1 cellular context compared by ENCODE assay signal in the genomic region with DNA sequence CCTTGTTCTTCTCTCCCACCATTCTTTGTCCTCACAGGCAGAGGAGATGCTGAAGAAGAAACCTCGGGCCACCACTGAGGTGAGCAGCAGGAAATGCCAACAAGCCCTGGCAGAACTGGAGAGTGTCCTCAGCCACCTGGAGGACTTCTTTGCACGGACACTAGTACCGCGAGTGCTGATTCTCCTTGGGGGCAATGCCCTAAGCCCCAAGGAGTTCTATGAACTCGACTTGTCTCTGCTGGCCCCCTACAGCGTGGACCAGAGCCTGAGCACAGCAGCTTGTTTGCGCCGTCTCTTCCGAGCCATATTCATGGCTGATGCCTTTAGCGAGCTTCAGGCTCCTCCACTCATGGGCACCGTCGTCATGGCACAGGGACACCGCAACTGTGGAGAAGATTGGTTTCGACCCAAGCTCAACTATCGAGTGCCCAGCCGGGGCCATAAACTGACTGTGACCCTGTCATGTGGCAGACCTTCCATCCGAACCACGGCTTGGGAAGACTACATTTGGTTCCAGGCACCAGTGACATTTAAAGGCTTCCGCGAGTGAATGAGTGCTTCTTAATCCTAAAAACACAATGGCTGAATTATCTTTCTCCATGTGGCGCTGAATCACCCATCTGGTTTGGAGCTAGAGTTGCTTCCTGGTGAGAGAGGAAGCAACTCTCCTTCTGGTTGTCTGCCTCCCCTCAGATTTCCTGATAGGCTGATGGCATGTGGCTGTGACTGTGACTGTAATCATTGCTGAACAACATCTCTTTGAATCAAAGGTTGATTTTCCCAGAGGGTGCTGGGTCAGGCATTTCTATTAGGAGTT.
A peak's percentile ranks its signal among the peaks of the same experiment; 100 is the strongest.
TF ChIP-seq lines count a peak whose summit lies in the region.

No MANE protein-coding gene starts in this region.

TF ChIP-seq in K562, 482 proteins besides CTCF, POLR2A, EP300 and RAD21 (continued from another document and continues in another):
- TF ChIP-seq, protein P1, sequence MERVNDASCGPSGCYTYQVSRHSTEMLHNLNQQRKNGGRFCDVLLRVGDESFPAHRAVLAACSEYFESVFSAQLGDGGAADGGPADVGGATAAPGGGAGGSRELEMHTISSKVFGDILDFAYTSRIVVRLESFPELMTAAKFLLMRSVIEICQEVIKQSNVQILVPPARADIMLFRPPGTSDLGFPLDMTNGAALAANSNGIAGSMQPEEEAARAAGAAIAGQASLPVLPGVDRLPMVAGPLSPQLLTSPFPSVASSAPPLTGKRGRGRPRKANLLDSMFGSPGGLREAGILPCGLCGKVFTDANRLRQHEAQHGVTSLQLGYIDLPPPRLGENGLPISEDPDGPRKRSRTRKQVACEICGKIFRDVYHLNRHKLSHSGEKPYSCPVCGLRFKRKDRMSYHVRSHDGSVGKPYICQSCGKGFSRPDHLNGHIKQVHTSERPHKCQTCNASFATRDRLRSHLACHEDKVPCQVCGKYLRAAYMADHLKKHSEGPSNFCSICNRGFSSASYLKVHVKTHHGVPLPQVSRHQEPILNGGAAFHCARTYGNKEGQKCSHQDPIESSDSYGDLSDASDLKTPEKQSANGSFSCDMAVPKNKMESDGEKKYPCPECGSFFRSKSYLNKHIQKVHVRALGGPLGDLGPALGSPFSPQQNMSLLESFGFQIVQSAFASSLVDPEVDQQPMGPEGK (CRISPR knock-in tag; IDR thresholded peaks at IDR 0.05; ENCODE audit: borderline replicate concordance), result no peak
- TF ChIP-seq HMBOX1 (IDR thresholded peaks at IDR 0.05) (0 out of 2 replicates have a peak, but pooled peaks have one; percentile 49), ETV5 (CRISPR knock-in tag; IDR thresholded peaks at IDR 0.05; ENCODE audit: low read depth) (peak; percentile 86), JUND (IDR thresholded peaks at IDR 0.05; ENCODE audit: borderline replicate concordance, low read depth, low read length) (peak; percentile 91), JUND (tag; IDR thresholded peaks at IDR 0.05; ENCODE audit: borderline replicate concordance, low read depth, low read length) (peak; percentile 53; the same call in 1 of the 3 replicates), STAG1 (CRISPR knock-in tag; IDR thresholded peaks at IDR 0.05; ENCODE audit: borderline replicate concordance) (no peak), HDAC2 (IDR thresholded peaks at IDR 0.05) (0 out of 2 replicates have a peak, but pooled peaks have one; percentile 25), ERF (CRISPR knock-in tag; IDR thresholded peaks at IDR 0.05) (peak; percentile 31; the same call in 1 of the 2 replicates), ARID1B (IDR thresholded peaks at IDR 0.05) (peak; percentile 87), GABPA (tag; conservative IDR thresholded peaks at IDR 0.05; ENCODE audit: low read depth) (peak; percentile 36; the same call in 1 of the 2 replicates), ETV6 (IDR thresholded peaks at IDR 0.05; ENCODE audit: borderline replicate concordance in 1 of 2, low read depth in 2 of 2, low read length in 1 of 2) (peak in 1 of 2 experiments; percentile 90; a peak in 3 of 4 replicates), ETV6 (CRISPR knock-in tag; IDR thresholded peaks at IDR 0.05; ENCODE audit: borderline replicate concordance) (no peak), THRB (CRISPR knock-in tag; conservative IDR thresholded peaks at IDR 0.05) (no peak), SMARCA4 (IDR thresholded peaks at IDR 0.05) (peak; percentile 86), CBFA2T2 (conservative IDR thresholded peaks at IDR 0.05) (peak; percentile 85), TCF7L2 (IDR thresholded peaks at IDR 0.05; ENCODE audit: low read depth, low read length) (0 out of 2 replicates have a peak, but pooled peaks have one; percentile 14), TEAD4 (IDR thresholded peaks at IDR 0.05; ENCODE audit: low read length) (peak; percentile 86), TEAD4 (CRISPR knock-in tag; IDR thresholded peaks at IDR 0.05; ENCODE audit: borderline replicate concordance) (no peak), FIP1L1 (IDR thresholded peaks at IDR 0.05; ENCODE audit: low read depth, low read length, poor library complexity, severe bottlenecking) (no peak), ILF3 (IDR thresholded peaks at IDR 0.05; ENCODE audit: borderline replicate concordance) (no peak), NFRKB (IDR thresholded peaks at IDR 0.05; ENCODE audit: low read depth) (0 out of 2 replicates have a peak, but pooled peaks have one; percentile 53), ZNF197 (CRISPR knock-in tag; IDR thresholded peaks at IDR 0.05; ENCODE audit: low read depth) (no peak), ARNT (IDR thresholded peaks at IDR 0.05) (0 out of 4 replicates have a peak, but pooled peaks of 1 of the 2 experiments have one; percentile 68), MYNN (IDR thresholded peaks at IDR 0.05) (peak; percentile 54; the same call in 1 of the 2 replicates), MYNN (CRISPR knock-in tag; IDR thresholded peaks at IDR 0.05) (no peak), JUN (IDR thresholded peaks at IDR 0.05; ENCODE audit: borderline replicate concordance, low read depth, low read length) (peak; percentile 66; the same call in 1 of the 2 replicates), JUN (CRISPR knock-in tag; IDR thresholded peaks at IDR 0.05; ENCODE audit: borderline replicate concordance) (peak; percentile 38; the same call in 1 of the 2 replicates), NR2C1 (IDR thresholded peaks at IDR 0.05) (no peak), NR2C1 (tag; IDR thresholded peaks at IDR 0.05) (peak; percentile 32; the same call in 1 of the 2 replicates)
- TF ChIP-seq, protein P2, sequence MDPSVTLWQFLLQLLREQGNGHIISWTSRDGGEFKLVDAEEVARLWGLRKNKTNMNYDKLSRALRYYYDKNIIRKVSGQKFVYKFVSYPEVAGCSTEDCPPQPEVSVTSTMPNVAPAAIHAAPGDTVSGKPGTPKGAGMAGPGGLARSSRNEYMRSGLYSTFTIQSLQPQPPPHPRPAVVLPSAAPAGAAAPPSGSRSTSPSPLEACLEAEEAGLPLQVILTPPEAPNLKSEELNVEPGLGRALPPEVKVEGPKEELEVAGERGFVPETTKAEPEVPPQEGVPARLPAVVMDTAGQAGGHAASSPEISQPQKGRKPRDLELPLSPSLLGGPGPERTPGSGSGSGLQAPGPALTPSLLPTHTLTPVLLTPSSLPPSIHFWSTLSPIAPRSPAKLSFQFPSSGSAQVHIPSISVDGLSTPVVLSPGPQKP (CRISPR knock-in tag; IDR thresholded peaks at IDR 0.05), result no peak
- TF ChIP-seq, protein P3, sequence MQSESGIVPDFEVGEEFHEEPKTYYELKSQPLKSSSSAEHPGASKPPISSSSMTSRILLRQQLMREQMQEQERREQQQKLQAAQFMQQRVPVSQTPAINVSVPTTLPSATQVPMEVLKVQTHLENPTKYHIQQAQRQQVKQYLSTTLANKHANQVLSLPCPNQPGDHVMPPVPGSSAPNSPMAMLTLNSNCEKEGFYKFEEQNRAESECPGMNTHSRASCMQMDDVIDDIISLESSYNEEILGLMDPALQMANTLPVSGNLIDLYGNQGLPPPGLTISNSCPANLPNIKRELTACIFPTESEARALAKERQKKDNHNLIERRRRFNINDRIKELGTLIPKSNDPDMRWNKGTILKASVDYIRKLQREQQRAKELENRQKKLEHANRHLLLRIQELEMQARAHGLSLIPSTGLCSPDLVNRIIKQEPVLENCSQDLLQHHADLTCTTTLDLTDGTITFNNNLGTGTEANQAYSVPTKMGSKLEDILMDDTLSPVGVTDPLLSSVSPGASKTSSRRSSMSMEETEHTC (IDR thresholded peaks at IDR 0.05), result peak; percentile 53; the same call in 1 of the 2 replicates
- TF ChIP-seq, protein P4, sequence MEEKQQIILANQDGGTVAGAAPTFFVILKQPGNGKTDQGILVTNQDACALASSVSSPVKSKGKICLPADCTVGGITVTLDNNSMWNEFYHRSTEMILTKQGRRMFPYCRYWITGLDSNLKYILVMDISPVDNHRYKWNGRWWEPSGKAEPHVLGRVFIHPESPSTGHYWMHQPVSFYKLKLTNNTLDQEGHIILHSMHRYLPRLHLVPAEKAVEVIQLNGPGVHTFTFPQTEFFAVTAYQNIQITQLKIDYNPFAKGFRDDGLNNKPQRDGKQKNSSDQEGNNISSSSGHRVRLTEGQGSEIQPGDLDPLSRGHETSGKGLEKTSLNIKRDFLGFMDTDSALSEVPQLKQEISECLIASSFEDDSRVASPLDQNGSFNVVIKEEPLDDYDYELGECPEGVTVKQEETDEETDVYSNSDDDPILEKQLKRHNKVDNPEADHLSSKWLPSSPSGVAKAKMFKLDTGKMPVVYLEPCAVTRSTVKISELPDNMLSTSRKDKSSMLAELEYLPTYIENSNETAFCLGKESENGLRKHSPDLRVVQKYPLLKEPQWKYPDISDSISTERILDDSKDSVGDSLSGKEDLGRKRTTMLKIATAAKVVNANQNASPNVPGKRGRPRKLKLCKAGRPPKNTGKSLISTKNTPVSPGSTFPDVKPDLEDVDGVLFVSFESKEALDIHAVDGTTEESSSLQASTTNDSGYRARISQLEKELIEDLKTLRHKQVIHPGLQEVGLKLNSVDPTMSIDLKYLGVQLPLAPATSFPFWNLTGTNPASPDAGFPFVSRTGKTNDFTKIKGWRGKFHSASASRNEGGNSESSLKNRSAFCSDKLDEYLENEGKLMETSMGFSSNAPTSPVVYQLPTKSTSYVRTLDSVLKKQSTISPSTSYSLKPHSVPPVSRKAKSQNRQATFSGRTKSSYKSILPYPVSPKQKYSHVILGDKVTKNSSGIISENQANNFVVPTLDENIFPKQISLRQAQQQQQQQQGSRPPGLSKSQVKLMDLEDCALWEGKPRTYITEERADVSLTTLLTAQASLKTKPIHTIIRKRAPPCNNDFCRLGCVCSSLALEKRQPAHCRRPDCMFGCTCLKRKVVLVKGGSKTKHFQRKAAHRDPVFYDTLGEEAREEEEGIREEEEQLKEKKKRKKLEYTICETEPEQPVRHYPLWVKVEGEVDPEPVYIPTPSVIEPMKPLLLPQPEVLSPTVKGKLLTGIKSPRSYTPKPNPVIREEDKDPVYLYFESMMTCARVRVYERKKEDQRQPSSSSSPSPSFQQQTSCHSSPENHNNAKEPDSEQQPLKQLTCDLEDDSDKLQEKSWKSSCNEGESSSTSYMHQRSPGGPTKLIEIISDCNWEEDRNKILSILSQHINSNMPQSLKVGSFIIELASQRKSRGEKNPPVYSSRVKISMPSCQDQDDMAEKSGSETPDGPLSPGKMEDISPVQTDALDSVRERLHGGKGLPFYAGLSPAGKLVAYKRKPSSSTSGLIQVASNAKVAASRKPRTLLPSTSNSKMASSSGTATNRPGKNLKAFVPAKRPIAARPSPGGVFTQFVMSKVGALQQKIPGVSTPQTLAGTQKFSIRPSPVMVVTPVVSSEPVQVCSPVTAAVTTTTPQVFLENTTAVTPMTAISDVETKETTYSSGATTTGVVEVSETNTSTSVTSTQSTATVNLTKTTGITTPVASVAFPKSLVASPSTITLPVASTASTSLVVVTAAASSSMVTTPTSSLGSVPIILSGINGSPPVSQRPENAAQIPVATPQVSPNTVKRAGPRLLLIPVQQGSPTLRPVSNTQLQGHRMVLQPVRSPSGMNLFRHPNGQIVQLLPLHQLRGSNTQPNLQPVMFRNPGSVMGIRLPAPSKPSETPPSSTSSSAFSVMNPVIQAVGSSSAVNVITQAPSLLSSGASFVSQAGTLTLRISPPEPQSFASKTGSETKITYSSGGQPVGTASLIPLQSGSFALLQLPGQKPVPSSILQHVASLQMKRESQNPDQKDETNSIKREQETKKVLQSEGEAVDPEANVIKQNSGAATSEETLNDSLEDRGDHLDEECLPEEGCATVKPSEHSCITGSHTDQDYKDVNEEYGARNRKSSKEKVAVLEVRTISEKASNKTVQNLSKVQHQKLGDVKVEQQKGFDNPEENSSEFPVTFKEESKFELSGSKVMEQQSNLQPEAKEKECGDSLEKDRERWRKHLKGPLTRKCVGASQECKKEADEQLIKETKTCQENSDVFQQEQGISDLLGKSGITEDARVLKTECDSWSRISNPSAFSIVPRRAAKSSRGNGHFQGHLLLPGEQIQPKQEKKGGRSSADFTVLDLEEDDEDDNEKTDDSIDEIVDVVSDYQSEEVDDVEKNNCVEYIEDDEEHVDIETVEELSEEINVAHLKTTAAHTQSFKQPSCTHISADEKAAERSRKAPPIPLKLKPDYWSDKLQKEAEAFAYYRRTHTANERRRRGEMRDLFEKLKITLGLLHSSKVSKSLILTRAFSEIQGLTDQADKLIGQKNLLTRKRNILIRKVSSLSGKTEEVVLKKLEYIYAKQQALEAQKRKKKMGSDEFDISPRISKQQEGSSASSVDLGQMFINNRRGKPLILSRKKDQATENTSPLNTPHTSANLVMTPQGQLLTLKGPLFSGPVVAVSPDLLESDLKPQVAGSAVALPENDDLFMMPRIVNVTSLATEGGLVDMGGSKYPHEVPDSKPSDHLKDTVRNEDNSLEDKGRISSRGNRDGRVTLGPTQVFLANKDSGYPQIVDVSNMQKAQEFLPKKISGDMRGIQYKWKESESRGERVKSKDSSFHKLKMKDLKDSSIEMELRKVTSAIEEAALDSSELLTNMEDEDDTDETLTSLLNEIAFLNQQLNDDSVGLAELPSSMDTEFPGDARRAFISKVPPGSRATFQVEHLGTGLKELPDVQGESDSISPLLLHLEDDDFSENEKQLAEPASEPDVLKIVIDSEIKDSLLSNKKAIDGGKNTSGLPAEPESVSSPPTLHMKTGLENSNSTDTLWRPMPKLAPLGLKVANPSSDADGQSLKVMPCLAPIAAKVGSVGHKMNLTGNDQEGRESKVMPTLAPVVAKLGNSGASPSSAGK (IDR thresholded peaks at IDR 0.05), result peak; percentile 61
- TF ChIP-seq, protein P5, sequence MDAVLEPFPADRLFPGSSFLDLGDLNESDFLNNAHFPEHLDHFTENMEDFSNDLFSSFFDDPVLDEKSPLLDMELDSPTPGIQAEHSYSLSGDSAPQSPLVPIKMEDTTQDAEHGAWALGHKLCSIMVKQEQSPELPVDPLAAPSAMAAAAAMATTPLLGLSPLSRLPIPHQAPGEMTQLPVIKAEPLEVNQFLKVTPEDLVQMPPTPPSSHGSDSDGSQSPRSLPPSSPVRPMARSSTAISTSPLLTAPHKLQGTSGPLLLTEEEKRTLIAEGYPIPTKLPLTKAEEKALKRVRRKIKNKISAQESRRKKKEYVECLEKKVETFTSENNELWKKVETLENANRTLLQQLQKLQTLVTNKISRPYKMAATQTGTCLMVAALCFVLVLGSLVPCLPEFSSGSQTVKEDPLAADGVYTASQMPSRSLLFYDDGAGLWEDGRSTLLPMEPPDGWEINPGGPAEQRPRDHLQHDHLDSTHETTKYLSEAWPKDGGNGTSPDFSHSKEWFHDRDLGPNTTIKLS (IDR thresholded peaks at IDR 0.05; ENCODE audit: borderline replicate concordance, low read depth), result peak; percentile 51; the same call in 1 of the 2 replicates
